8 cellular contexts compared by ENCODE assay signal in the genomic region with DNA sequence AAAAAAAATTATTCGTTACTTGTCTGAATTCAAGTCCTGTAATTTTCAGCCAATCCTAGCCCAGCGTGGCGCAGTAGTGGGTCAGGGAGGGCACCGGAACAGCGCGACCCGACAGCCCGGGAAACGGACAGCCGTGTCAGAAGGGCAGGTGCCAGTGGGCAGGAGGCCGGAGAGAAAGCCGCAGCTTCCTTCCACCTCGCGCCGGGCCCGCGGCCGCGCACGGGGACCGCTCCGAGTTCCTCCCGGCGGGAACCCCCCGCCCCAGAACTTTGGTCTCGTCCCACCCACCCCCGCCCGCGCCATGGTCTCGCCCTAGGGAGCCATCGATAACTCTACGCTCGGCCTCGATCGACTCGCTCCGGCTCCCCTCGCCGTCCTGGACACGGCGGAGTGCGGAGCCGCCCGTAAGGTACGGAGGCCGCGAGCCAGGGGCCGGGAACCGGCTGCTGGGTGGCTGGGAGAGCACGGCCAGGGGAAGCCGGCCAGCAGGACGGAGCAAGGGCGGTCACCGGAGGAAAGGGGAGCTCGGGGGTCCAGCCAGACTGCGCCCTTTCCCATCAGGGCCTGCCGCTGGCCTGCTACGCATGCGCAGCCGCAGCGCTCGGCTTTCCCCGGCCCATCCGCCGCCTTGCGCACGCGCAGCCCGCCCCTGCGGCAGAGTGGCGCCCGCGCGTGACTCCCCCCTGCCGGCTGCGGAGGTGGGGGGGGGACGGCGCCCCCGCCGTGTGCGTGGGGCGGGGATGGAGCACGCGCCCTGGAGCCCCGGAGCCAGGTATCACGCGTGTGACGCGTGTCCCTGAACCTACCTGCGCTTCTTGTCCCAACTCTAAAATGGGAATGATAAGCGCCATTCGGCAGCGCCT. TPM values are rescaled to one million over a fixed set of nuclear protein-coding genes. Genes with fewer than 3 reads are reported as not detected.
DNase-seq lines count a peak whose midpoint lies in the region; ATAC-seq, FAIRE-seq and TF ChIP-seq lines count a peak whose summit lies in the region.

A gene with protein sequence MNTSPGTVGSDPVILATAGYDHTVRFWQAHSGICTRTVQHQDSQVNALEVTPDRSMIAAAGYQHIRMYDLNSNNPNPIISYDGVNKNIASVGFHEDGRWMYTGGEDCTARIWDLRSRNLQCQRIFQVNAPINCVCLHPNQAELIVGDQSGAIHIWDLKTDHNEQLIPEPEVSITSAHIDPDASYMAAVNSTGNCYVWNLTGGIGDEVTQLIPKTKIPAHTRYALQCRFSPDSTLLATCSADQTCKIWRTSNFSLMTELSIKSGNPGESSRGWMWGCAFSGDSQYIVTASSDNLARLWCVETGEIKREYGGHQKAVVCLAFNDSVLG (plus strand): TSS at position 351 of the 863 bp plus-strand sequence. CDS start 632 bp downstream, outside the sequence.

- peak within 1 kb of the TSS; percentile 65 to 93 (median 85) for H3K4me3 ChIP-seq in pancreas
- peak within 1 kb of the TSS; percentile 75 to 92 (median 90) for H3K4me3 ChIP-seq in thyroid gland (replicated peaks in 1 of 3)

- peak within 1 kb of the TSS; percentile 90 to 95 (median 94) for H3K27ac ChIP-seq in pancreas
- H3K27ac ChIP-seq in thyroid gland: peak within 1 kb of the TSS; percentile 99

- peaks cover 0 to 23% (median 5%) of the 10 kb centered on the region in 3 donors for H3K36me3 ChIP-seq in pancreas
- peaks cover 17 to 20% of the 10 kb centered on the region in 2 donors for H3K36me3 ChIP-seq in thyroid gland

- H3K9me3 ChIP-seq in pancreas (no peaks in the 10 kb centered on the region), thyroid gland (no peaks in the 10 kb centered on the region)

- H3K27me3 Mint-ChIP-seq in activated naive CD8-positive, alpha-beta T cell: no peaks in the 10 kb centered on the region

- H3K4me3 Mint-ChIP-seq in activated naive CD8-positive, alpha-beta T cell: peak within 1 kb of the TSS; percentile 90

- FAIRE-seq in pancreas (lab: Jason Lieb, UNC): no peak

- H3K4me1 Mint-ChIP-seq in activated naive CD8-positive, alpha-beta T cell (ENCODE audit: low read depth): peaks cover 15% of the 10 kb centered on the region

- TF ChIP-seq CTCF in pancreas (IDR thresholded peaks at IDR 0.05) (no peak), thyroid gland (IDR thresholded peaks at IDR 0.05) (peak in 1 of 6 experiments; percentile 17)

- no peaks in the 10 kb centered on the region for H3K9me3 Mint-ChIP-seq in activated naive CD8-positive, alpha-beta T cell (ENCODE audit: low read depth)

- intact Hi-C loops in head of caudate nucleus (cut with DNase I): no loop called here
- intact Hi-C loops in pancreas (cut with DNase I): no loop called here
- intact Hi-C loops in thyroid gland (cut with DNase I): no loop called here

- TF ChIP-seq POLR2A in thyroid gland (IDR thresholded peaks at IDR 0.05): peak; percentile 46 to 78

- 0 to 1% methylated on average over 63 to 93 of the region's 93 CpGs for WGBS in pancreas, 2 donors
- 0 to 2% methylated on average over 15 to 19 of the region's 93 CpGs for WGBS in thyroid gland, 2 donors

- DNase-seq in GM03348 (ENCODE audit: low spot score): peak; percentile 100
- peak; percentile 92 for DNase-seq in GOT3 (lab: John Stamatoyannopoulos, UW)
- DNase-seq in M059J (ENCODE audit: low read depth): peak; percentile 70
- DNase-seq in SKM-1 treated with dmso at 0.1 percent for 144 hours (lab: John Stamatoyannopoulos, UW; ENCODE audit: unreplicated experiment): peak; percentile 78
- peak; percentile 71 to 95 (median 89) for DNase-seq in head of caudate nucleus
- peak; percentile 81 to 95 (median 88) for DNase-seq in pancreas
- DNase-seq in thyroid gland: peak; percentile 81 to 85

- H3K4me1 ChIP-seq in pancreas: peaks cover 0 to 8% (median 0%) of the 10 kb centered on the region in 3 donors
- H3K4me1 ChIP-seq in thyroid gland: peaks cover 12 to 14% of the 10 kb centered on the region in 2 donors

- peaks cover 5% of the 10 kb centered on the region for H3K36me3 Mint-ChIP-seq in activated naive CD8-positive, alpha-beta T cell

- ATAC-seq in pancreas: peak; percentile 91 to 96 (median 94)

- H3K27ac Mint-ChIP-seq in activated naive CD8-positive, alpha-beta T cell: peak within 1 kb of the TSS; percentile 88

- H3K27me3 ChIP-seq in pancreas (no peaks in the 10 kb centered on the region), thyroid gland (no peaks in the 10 kb centered on the region)

RNA-seq across cellular contexts. Expression of the gene that starts here (rescaled TPM):
- total RNA-seq in M059J (2014; rRNA removed; shearing (Covaris generic)): 18.9 and 26.5 TPM in 2 replicates
- total RNA-seq in pancreas (10 to 100 TPM; 16.6 to 27.0 (median 19.1) TPM), thyroid gland (10 to 100 TPM; 61.0 to 95.6 (median 63.1) TPM)
- polyA plus RNA-seq in pancreas: 10 to 100 TPM; 59.3 to 62.8 TPM

Comparison
In these comparisons a context has a peak if more than half of its experiments do, and no peak if none do; other contexts are left out.
1. Peak in every context shown above with its lines: DNase-seq, ATAC-seq, H3K4me3 ChIP-seq and H3K27ac ChIP-seq.